ENCODE assay signal across 8 cellular contexts in the genomic region with DNA sequence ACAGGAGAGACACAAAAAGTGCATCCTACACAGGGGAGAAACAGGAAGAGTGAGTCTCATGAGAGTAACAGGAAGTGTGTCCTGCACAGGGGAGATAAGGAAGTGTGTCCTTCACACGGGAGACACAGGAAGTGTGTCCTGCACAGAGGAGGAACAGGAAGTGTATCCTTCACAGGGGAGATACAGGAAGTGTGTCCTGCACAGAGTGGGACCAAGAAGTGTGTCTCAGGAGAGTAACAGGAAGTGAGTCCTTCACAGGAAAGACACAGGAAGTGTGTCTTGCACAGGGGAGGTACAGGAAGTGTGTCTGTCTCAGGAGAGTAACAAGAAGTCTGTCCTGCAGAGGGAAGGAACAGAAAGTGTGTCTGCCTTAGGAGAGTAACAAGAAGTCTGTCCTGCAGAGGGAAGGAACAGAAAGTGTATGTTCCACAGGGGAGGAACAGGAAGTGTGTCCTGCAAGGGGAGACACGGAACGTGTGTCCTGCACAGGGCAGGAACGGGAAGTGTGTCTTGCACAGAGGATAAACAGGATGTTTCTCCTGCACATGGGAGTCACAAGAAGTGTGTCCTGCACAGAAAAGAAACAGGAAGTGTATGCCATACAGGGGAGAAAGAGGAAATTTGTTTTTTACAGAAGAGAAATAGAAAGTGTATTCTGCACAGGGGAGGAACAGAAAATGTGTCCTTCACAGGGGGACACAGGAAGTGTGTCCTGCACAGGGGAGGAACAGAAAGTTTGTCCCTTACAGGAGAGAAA.
A peak's percentile ranks its signal among the peaks of the same experiment; 100 is the strongest.
DNase-seq lines count a peak whose midpoint lies in the region; ATAC-seq, FAIRE-seq and TF ChIP-seq lines count a peak whose summit lies in the region.

No MANE protein-coding gene starts in this region.

- peaks cover 14 to 36% (median 26%) of the 10 kb centered on the region in 7 donors for H3K9me3 Mint-ChIP-seq in naive B cell
- H3K9me3 Mint-ChIP-seq in progenitor cell of endocrine pancreas (ENCODE audit: low read depth), result peaks cover 6% of the 10 kb centered on the region

- H3K27ac ChIP-seq in HEK293 (ENCODE audit: extremely low read depth, low read depth, low read length) (no peak overlapping the region), kidney (ENCODE audit: low read depth in 2 of 2, low read length in 2 of 2) (no peak overlapping the region)

- H3K4me1 Mint-ChIP-seq in naive B cell (peaks cover 26 to 35% (median 28%) of the 10 kb centered on the region in 3 donors), progenitor cell of endocrine pancreas (ENCODE audit: low read depth) (peaks cover 11% of the 10 kb centered on the region)

- ATAC-seq in GM18511 (IDR thresholded peaks at IDR 0.05; ENCODE audit: unreplicated experiment) (peak; percentile 54), naive B cell (ENCODE audit: low read depth in 2 of 2) (peak; percentile 36 to 42)

- H3K27me3 Mint-ChIP-seq in naive B cell (no peaks in the 10 kb centered on the region), progenitor cell of endocrine pancreas (peaks cover 15% of the 10 kb centered on the region)

- H3K9ac ChIP-seq in kidney (ENCODE audit: low read length in 2 of 2), result no peak overlapping the region

- intact Hi-C loops in kidney (cut with DNase I), result no loop called here

- no peaks in the 10 kb centered on the region for H3K9me3 ChIP-seq in HEK293 (ENCODE audit: control insufficient read depth, insufficient read depth, low read depth, low read length)
- no peaks in the 10 kb centered on the region for H3K9me3 ChIP-seq in kidney (ENCODE audit: control insufficient read depth in 1 of 2, low read length in 2 of 2)

- H3K4me1 ChIP-seq in HEK293 (ENCODE audit: control insufficient read depth, insufficient read depth, low read length), result no peaks in the 10 kb centered on the region
- no peaks in the 10 kb centered on the region for H3K4me1 ChIP-seq in kidney (ENCODE audit: control insufficient read depth in 1 of 2, insufficient read depth in 1 of 2, low read depth in 1 of 2, low read length in 2 of 2)

- POLR2A ChIA-PET in HEK293 (lab: Yijun Ruan, JAX), result no interaction called here

- H3K36me3 ChIP-seq in HEK293 (ENCODE audit: control insufficient read depth in 2 of 2, insufficient read depth in 1 of 2, low read length in 2 of 2) (no peaks in the 10 kb centered on the region), kidney (ENCODE audit: control insufficient read depth in 1 of 2, insufficient read depth in 2 of 2, low read length in 2 of 2) (no peaks in the 10 kb centered on the region)

- H3K4me3 Mint-ChIP-seq in naive B cell (peak overlapping the region in 4 of 8 donors; percentile 29 to 70 (median 36)), progenitor cell of endocrine pancreas (ENCODE audit: low read depth) (no peak overlapping the region)

- TF ChIP-seq CTCF in HEK293 (tag by site-specific recombination; IDR thresholded peaks at IDR 0.05), result no peak
- no peak for TF ChIP-seq CTCF in kidney (IDR thresholded peaks at IDR 0.05; ENCODE audit: borderline replicate concordance, extremely low read depth, insufficient read depth)
- TF ChIP-seq CTCF in progenitor cell of endocrine pancreas (IDR thresholded peaks at IDR 0.05; ENCODE audit: unreplicated experiment), result no peak

- DNase-seq in RCC 7860 (ENCODE audit: low spot score) (peak; percentile 16), naive B cell (no peak), kidney (no peak), progenitor cell of endocrine pancreas (ENCODE audit: low spot score, unreplicated experiment) (no peak), 8988T (no peak), HK-2 (ENCODE audit: unreplicated experiment) (no peak)

- peak overlapping the region; percentile 42 to 90 (median 84) for H3K27ac Mint-ChIP-seq in naive B cell
- no peak overlapping the region for H3K27ac Mint-ChIP-seq in progenitor cell of endocrine pancreas

- CTCF ChIA-PET in HEK293 (lab: Yijun Ruan, JAX), result no interaction called here

- no peak for FAIRE-seq in RCC 7860 (lab: Jason Lieb, UNC)
- no peak for FAIRE-seq in kidney (lab: Jason Lieb, UNC)

- H3K4me3 ChIP-seq in HEK293 (ENCODE audit: low read depth, low read length) (no peak overlapping the region), kidney (ENCODE audit: low read length in 2 of 2) (no peak overlapping the region)

- H3K36me3 Mint-ChIP-seq in naive B cell (peaks cover 12 to 33% of the 10 kb centered on the region in 2 donors), progenitor cell of endocrine pancreas (ENCODE audit: insufficient read depth) (no peaks in the 10 kb centered on the region)

TF ChIP-seq in HEK293, 187 proteins besides CTCF, POLR2A, EP300 and RAD21:
- TF ChIP-seq SETDB1 (IDR thresholded peaks at IDR 0.05; ENCODE audit: insufficient read length, low read length) (peak; percentile 74), ZNF621 (tag by site-specific recombination; IDR thresholded peaks at IDR 0.05) (no peak)
- TF ChIP-seq, protein P1, sequence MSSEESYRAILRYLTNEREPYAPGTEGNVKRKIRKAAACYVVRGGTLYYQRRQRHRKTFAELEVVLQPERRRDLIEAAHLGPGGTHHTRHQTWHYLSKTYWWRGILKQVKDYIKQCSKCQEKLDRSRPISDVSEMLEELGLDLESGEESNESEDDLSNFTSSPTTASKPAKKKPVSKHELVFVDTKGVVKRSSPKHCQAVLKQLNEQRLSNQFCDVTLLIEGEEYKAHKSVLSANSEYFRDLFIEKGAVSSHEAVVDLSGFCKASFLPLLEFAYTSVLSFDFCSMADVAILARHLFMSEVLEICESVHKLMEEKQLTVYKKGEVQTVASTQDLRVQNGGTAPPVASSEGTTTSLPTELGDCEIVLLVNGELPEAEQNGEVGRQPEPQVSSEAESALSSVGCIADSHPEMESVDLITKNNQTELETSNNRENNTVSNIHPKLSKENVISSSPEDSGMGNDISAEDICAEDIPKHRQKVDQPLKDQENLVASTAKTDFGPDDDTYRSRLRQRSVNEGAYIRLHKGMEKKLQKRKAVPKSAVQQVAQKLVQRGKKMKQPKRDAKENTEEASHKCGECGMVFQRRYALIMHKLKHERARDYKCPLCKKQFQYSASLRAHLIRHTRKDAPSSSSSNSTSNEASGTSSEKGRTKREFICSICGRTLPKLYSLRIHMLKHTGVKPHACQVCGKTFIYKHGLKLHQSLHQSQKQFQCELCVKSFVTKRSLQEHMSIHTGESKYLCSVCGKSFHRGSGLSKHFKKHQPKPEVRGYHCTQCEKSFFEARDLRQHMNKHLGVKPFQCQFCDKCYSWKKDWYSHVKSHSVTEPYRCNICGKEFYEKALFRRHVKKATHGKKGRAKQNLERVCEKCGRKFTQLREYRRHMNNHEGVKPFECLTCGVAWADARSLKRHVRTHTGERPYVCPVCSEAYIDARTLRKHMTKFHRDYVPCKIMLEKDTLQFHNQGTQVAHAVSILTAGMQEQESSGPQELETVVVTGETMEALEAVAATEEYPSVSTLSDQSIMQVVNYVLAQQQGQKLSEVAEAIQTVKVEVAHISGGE (tag by site-specific recombination; conservative IDR thresholded peaks at IDR 0.05; ENCODE audit: low read depth), result peak; percentile 38; the same call in 1 of the 2 replicates
